ENCODE assay signal across 20 cellular contexts in the genomic region with DNA sequence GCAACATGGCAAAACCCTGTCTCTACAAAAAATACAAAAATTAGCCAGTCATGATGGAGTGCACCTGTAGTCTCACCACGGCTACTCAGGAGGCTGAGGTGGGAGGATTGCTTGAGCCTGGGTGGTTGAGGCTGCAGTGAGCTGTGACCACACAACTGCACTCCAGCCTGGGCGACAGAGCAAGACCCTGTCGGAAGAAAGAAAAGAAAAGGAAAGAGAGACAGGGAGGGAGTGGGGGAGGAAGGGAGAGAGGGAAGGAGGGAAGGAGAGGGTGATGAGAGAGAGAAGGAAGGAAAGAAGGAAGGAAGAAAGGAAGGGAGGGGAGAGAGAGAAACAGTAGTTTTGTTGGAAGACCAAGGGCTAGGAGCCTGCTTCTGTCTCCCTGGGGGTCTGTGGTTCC.
DNase-seq lines count a peak whose midpoint lies in the region; ATAC-seq, FAIRE-seq and TF ChIP-seq lines count a peak whose summit lies in the region.
"Had no signal": no experiment of that assay in that cellular context is flagged by ENCODE, and none has a peak within 500 bp of the region (broad histone marks: within the 10 kb centered on the region; RNA-seq: fewer than 3 reads in every experiment).

No MANE protein-coding gene starts in this region.

- no peak for TF ChIP-seq RAD21 in K562 (CRISPR knock-in tag; conservative IDR thresholded peaks at IDR 0.05 in 1 of 2, IDR thresholded peaks at IDR 0.05 in 1 of 2)

- H4K20me1 ChIP-seq in K562 (replicated peaks; ENCODE audit: control insufficient read depth, insufficient read depth, low read length): no peaks in the 10 kb centered on the region

- BruUV-seq in K562 (replicated peaks; lab: Mats Ljungman, UMichigan): no TSS peak

- H3K27ac Mint-ChIP-seq in osteocyte (ENCODE audit: unreplicated experiment): peak overlapping the region; percentile 79
- H3K27ac Mint-ChIP-seq: activated CD8-positive, alpha-beta memory T cell treated with anti-CD3 and anti-CD28 coated beads, Interleukin-2, amount 10 ng/mL, durations not matched to agents 7 days and 5 days; activated naive CD4-positive, alpha-beta T cell treated with anti-CD3 and anti-CD28 coated beads, Interleukin-2, amount 50 U/mL, for 72 hours; T-helper 1 cell treated with Interleukin-12 subunit alpha and Interleukin-12 subunit beta and Interleukin-4 antibody, amounts not matched to agents 30 μg/mL and 1 μg/mL, for 36 hours had no signal

- H2AFZ ChIP-seq in K562 (ENCODE audit: low read depth, low read length): no peak overlapping the region

- H3K9ac ChIP-seq in K562 (ENCODE audit: insufficient read depth in 1 of 2, low read depth in 2 of 2, low read length in 2 of 2): no peak overlapping the region

- ATAC-seq in heart right ventricle: no peak
- no peak for ATAC-seq in right cardiac atrium
- ATAC-seq in K562: no peak
- ATAC-seq: activated CD8-positive, alpha-beta memory T cell treated with anti-CD3 and anti-CD28 coated beads, Interleukin-2, amount 10 ng/mL, durations not matched to agents 7 days and 5 days; activated naive CD4-positive, alpha-beta T cell treated with anti-CD3 and anti-CD28 coated beads, Interleukin-2, amount 50 U/mL, for 72 hours; gastroesophageal sphincter had no signal

- TF ChIP-seq POLR2A in K562 (conservative IDR thresholded peaks at IDR 0.05) (no peak), vagina (IDR thresholded peaks at IDR 0.05) (no peak)

- in situ Hi-C loops in K562 (cut with MboI): no loop called here

- no peak for FAIRE-seq in K562 (lab: Jason Lieb, UNC)
- FAIRE-seq: kidney had no signal

- H3K4me1 ChIP-seq in heart right ventricle (peaks cover 27 to 62% (median 40%) of the 10 kb centered on the region in 9 donors), right cardiac atrium (ENCODE audit: control insufficient read depth, insufficient read depth, low read length) (peaks cover 10% of the 10 kb centered on the region), K562 (replicated peaks in 1 of 2; ENCODE audit: control insufficient read depth in 2 of 2, insufficient read depth in 2 of 2, low read length in 2 of 2) (peaks cover 60 to 65% of the 10 kb centered on the region in 2 experiments), vagina (peaks cover 71% of the 10 kb centered on the region)

- TF ChIP-seq CTCF in heart right ventricle (IDR thresholded peaks at IDR 0.05): no peak
- TF ChIP-seq CTCF in K562 (IDR thresholded peaks at IDR 0.05 in 2 of 3, conservative IDR thresholded peaks at IDR 0.05 in 1 of 3; ENCODE audit: insufficient read depth in 2 of 3, low read depth in 1 of 3, low read length in 3 of 3): no peak
- TF ChIP-seq CTCF in osteocyte (IDR thresholded peaks at IDR 0.05): no peak
- no peak for TF ChIP-seq CTCF in vagina (IDR thresholded peaks at IDR 0.05)

- DNase-seq in heart right ventricle (no peak), right cardiac atrium (no peak), K562 (ENCODE audit: extremely low read depth in 1 of 4, low spot score in 3 of 4) (no peak), osteocyte (ENCODE audit: extremely low spot score, unreplicated experiment) (no peak), vagina (ENCODE audit: extremely low spot score in 2 of 2) (no peak), SK-N-DZ (ENCODE audit: low spot score) (no peak), AG08395 (ENCODE audit: low spot score) (no peak), islet precursor cell (no peak)
- DNase-seq: activated CD4-positive, alpha-beta T cell treated with anti-CD3 and anti-CD28 coated beads for 48 hours; activated CD8-positive, alpha-beta memory T cell treated with anti-CD3 and anti-CD28 coated beads, Interleukin-2, amount 10 ng/mL, durations not matched to agents 7 days and 5 days; esophagus squamous epithelium; kidney; NCI-H1105; NCI-H2029 treated with DMSO at 0.1 percent for 48 hours; NCI-H446 treated with DMSO at 0.1 percent for 48 hours; Peyer's patch had no signal

- H3K9me1 ChIP-seq in K562 (ENCODE audit: control insufficient read depth, insufficient read depth, low read length): no peaks in the 10 kb centered on the region

- intact Hi-C loops in heart right ventricle (cut with DNase I): loop anchor here in 2 of 10 donors (10.0 kb wide), 3 partner anchors 64 to 284 kb away; no protein-coding TSS in a partner anchor
- intact Hi-C loops in right cardiac atrium (cut with DNase I): loop anchor here in 1 of 4 donors (10.0 kb wide), 1 partner anchor 64 kb away; no protein-coding TSS in a partner anchor
- intact Hi-C loops in K562 (cut with micrococcal nuclease): no loop called here
- intact Hi-C loops in vagina (cut with DNase I): no loop called here

- H3K36me3 Mint-ChIP-seq in osteocyte (ENCODE audit: unreplicated experiment): no peaks in the 10 kb centered on the region
- H3K36me3 Mint-ChIP-seq: activated CD8-positive, alpha-beta memory T cell treated with anti-CD3 and anti-CD28 coated beads, Interleukin-2, amount 10 ng/mL, durations not matched to agents 7 days and 5 days had no signal

- H3K79me2 ChIP-seq in K562 (ENCODE audit: control insufficient read depth, insufficient read depth, low read length): peaks cover 5% of the 10 kb centered on the region; the same call in 2 of the 3 replicates

- no peak for TF ChIP-seq EP300 in K562 (IDR thresholded peaks at IDR 0.05; ENCODE audit: low read length)

- H3K9me3 ChIP-seq in heart right ventricle: peaks cover 0 to 9% (median 0%) of the 10 kb centered on the region in 11 donors
- H3K9me3 ChIP-seq in right cardiac atrium (ENCODE audit: control insufficient read depth, low read length): no peaks in the 10 kb centered on the region
- peaks cover 10% of the 10 kb centered on the region for H3K9me3 ChIP-seq in K562 (replicated peaks; ENCODE audit: control insufficient read depth, insufficient read depth, low read depth, low read length)
- H3K9me3 ChIP-seq in vagina: no peaks in the 10 kb centered on the region
- H3K9me3 ChIP-seq: gastroesophageal sphincter, SJSA1 had no signal

- H3K4me3 Mint-ChIP-seq in osteocyte (ENCODE audit: unreplicated experiment): no peak overlapping the region
- H3K4me3 Mint-ChIP-seq: activated CD8-positive, alpha-beta memory T cell treated with anti-CD3 and anti-CD28 coated beads, Interleukin-2, amount 10 ng/mL, durations not matched to agents 7 days and 5 days; T-helper 1 cell treated with Interleukin-12 subunit alpha and Interleukin-12 subunit beta and Interleukin-4 antibody, amounts not matched to agents 30 μg/mL and 1 μg/mL, for 36 hours had no signal

- 83 to 85% methylated on average over 3 of the region's 3 CpGs for WGBS in heart right ventricle, 2 donors
- 89% methylated on average over 3 of the region's 3 CpGs for WGBS in right cardiac atrium
- 82% methylated on average over 3 of the region's 3 CpGs for WGBS in K562 (ENCODE audit: insufficient coverage, low coverage, missing lambda C conversion rate)

- H3K27ac ChIP-seq in heart right ventricle: peak overlapping the region in 7 of 10 donors; percentile 98 to 100 (median 100)
- H3K27ac ChIP-seq in right cardiac atrium (ENCODE audit: low read length): no peak overlapping the region
- H3K27ac ChIP-seq in K562 (ENCODE audit: extremely low read depth, low read depth, low read length): no peak overlapping the region
- peak overlapping the region; percentile 99 for H3K27ac ChIP-seq in vagina
- H3K27ac ChIP-seq: Peyer's patch, SJSA1 had no signal

- POLR2A ChIA-PET in K562 (lab: Yijun Ruan, JAX): no interaction called here

- CTCF ChIA-PET in K562 (lab: Yijun Ruan, JAX; ENCODE audit: low intra/inter-chr PET ratio): no interaction called here

- H3K27me3 ChIP-seq in heart right ventricle (no peaks in the 10 kb centered on the region), right cardiac atrium (ENCODE audit: control insufficient read depth, insufficient read depth) (no peaks in the 10 kb centered on the region), K562 (ENCODE audit: control insufficient read depth in 2 of 2, insufficient read depth in 2 of 2, low read length in 2 of 2) (no peaks in the 10 kb centered on the region), vagina (no peaks in the 10 kb centered on the region)
- H3K27me3 ChIP-seq: esophagus squamous epithelium, gastroesophageal sphincter, Peyer's patch, SJSA1 had no signal

- H3K4me2 ChIP-seq in K562 (ENCODE audit: insufficient read depth, low read length): no peak overlapping the region

- no peaks in the 10 kb centered on the region for H3K27me3 Mint-ChIP-seq in osteocyte (ENCODE audit: unreplicated experiment)

- no peaks in the 10 kb centered on the region for H3K9me3 Mint-ChIP-seq in osteocyte (ENCODE audit: unreplicated experiment)
- H3K9me3 Mint-ChIP-seq: activated naive CD4-positive, alpha-beta T cell treated with anti-CD3 and anti-CD28 coated beads, Interleukin-2, amount 50 U/mL, for 72 hours had no signal

- H3K36me3 ChIP-seq in heart right ventricle (no peaks in the 10 kb centered on the region), K562 (ENCODE audit: control insufficient read depth, insufficient read depth, low read length) (no peaks in the 10 kb centered on the region), vagina (no peaks in the 10 kb centered on the region)
- H3K36me3 ChIP-seq: esophagus squamous epithelium, gastroesophageal sphincter, Peyer's patch had no signal

- H3K4me3 ChIP-seq in heart right ventricle (no peak overlapping the region), right cardiac atrium (ENCODE audit: low read length) (no peak overlapping the region), K562 (no peak overlapping the region), vagina (no peak overlapping the region)
- H3K4me3 ChIP-seq: esophagus squamous epithelium, gastroesophageal sphincter, Peyer's patch, SJSA1 had no signal

- peaks cover 63% of the 10 kb centered on the region for H3K4me1 Mint-ChIP-seq in osteocyte (ENCODE audit: unreplicated experiment)

TF ChIP-seq in K562, 482 proteins besides CTCF, POLR2A, EP300 and RAD21 (continues in another document):
- TF ChIP-seq CHD4 (IDR thresholded peaks at IDR 0.05; ENCODE audit: insufficient read depth, insufficient replicate concordance, low read depth, low read length, poor library complexity, severe bottlenecking): no peak
- TF ChIP-seq PHTF2 (CRISPR knock-in tag; IDR thresholded peaks at IDR 0.05): no peak
- TF ChIP-seq, protein P1, sequence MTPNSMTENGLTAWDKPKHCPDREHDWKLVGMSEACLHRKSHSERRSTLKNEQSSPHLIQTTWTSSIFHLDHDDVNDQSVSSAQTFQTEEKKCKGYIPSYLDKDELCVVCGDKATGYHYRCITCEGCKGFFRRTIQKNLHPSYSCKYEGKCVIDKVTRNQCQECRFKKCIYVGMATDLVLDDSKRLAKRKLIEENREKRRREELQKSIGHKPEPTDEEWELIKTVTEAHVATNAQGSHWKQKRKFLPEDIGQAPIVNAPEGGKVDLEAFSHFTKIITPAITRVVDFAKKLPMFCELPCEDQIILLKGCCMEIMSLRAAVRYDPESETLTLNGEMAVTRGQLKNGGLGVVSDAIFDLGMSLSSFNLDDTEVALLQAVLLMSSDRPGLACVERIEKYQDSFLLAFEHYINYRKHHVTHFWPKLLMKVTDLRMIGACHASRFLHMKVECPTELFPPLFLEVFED (CRISPR knock-in tag; conservative IDR thresholded peaks at IDR 0.05): 0 out of 2 replicates have a peak, but pooled peaks have one; percentile 23
- TF ChIP-seq ZNF133 (CRISPR knock-in tag; IDR thresholded peaks at IDR 0.05): no peak
- no peak for TF ChIP-seq RBM22 (IDR thresholded peaks at IDR 0.05; ENCODE audit: low read depth, low read length, poor library complexity, severe bottlenecking)
- no peak for TF ChIP-seq ZNF586 (CRISPR knock-in tag; conservative IDR thresholded peaks at IDR 0.05)

Comparison
In these comparisons a context has a peak if more than half of its experiments do, and no peak if none do; other contexts are left out.
1. H3K27ac ChIP-seq: peak in heart right ventricle (7 of 10) and vagina (single experiment); none in right cardiac atrium (single experiment) and K562 (single experiment).